Comparison of ENCODE assay signal across 13 cellular contexts in the genomic region with DNA sequence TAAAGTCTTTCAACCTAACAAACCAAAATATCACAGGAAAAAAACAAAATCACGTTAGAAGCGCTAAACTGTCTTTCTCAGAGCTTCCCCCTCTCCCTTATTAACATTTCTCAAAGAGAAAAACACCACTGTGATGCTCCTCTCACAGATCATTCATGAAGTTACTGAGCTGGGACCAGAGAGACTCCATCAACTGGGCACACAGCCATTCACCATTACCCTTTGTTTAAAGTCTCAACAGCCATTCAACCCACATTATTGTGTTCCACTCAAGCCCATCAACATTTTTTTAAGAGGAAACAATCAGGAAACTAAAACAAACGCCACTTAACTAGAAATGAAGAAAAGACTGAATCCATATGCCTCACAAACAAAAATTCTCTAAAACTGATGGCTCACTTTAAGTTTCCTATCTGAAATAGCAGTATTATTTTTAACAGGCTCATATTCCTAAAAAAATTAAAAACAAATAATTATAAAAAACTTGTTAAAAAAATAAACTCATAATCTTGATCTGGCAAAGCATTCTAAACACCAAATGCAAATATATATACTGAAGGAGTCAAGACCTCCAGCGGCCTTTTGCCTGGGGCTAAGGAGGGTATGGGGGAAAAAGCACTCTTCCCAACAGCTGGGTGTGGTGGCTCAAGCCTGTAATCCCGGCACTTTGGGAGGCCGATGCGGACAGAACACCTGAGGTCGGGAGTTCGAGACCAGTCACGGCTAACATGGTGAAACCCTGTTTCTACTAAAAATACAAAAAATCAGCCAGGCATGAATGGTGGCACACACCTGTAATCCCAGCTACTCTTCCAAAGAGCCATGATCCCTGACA. TPM values are rescaled to one million over a fixed set of nuclear protein-coding genes. Genes with fewer than 3 reads are reported as not detected.
DNase-seq lines count a peak whose midpoint lies in the region; ATAC-seq and TF ChIP-seq lines count a peak whose summit lies in the region.
"Had no signal": no experiment of that assay in that cellular context is flagged by ENCODE, and none has a peak within 500 bp of the region (broad histone marks: within the 10 kb centered on the region; RNA-seq: fewer than 3 reads in every experiment).

No MANE protein-coding gene starts in this region.

- no peak for TF ChIP-seq POLR2A in thyroid gland (IDR thresholded peaks at IDR 0.05)

- no peak overlapping the region for H2AFZ ChIP-seq in PC-9

- H3K27me3 ChIP-seq in PC-9 (ENCODE audit: insufficient read depth, low read depth) = no peaks in the 10 kb centered on the region
- no peaks in the 10 kb centered on the region for H3K27me3 ChIP-seq in thyroid gland

- no peaks in the 10 kb centered on the region for H3K9me3 ChIP-seq in PC-9 (ENCODE audit: insufficient read depth, low read depth)
- no peaks in the 10 kb centered on the region for H3K9me3 ChIP-seq in thyroid gland

- WGBS in thyroid gland, 2 donors = 38 to 46% methylated on average over 10 of the region's 10 CpGs

- H3K4me3 ChIP-seq in PC-9 (no peak overlapping the region), thyroid gland (replicated peaks in 1 of 3) (no peak overlapping the region)
- H3K4me3 ChIP-seq: lung had no signal

- intact Hi-C loops in PC-9 (cut with micrococcal nuclease; ENCODE audit: unreplicated experiment) = no loop called here
- intact Hi-C loops in thyroid gland (cut with DNase I) = no loop called here

- 0 out of 2 replicates have a peak overlapping the region, but pooled peaks have one; percentile 46 for H3K4me2 ChIP-seq in PC-9

- H3K27me3 Mint-ChIP-seq in activated naive CD8-positive, alpha-beta T cell = no peaks in the 10 kb centered on the region
- H3K27me3 Mint-ChIP-seq in activated naive CD8-positive, alpha-beta T cell treated with anti-CD3 and anti-CD28 coated beads, Interleukin-2, amount 50 U/mL, for 24 hours = no peaks in the 10 kb centered on the region

- H3K4me1 ChIP-seq in PC-9 (replicated peaks; ENCODE audit: insufficient read depth) = peaks cover 34% of the 10 kb centered on the region
- peaks cover 35 to 43% of the 10 kb centered on the region in 2 donors for H3K4me1 ChIP-seq in thyroid gland

- H3K27ac ChIP-seq in PC-9 (peak overlapping the region; percentile 63), thyroid gland (peak overlapping the region in 2 of 3 donors; percentile 19 to 54)

- peaks cover 40% of the 10 kb centered on the region for H3F3A ChIP-seq in PC-9 (ENCODE audit: insufficient read depth, low read depth)

- ATAC-seq in activated naive CD8-positive, alpha-beta T cell treated with anti-CD3 and anti-CD28 coated beads, Interleukin-2, amount 50 U/mL, for 24 hours = no peak
- no peak for ATAC-seq in HG03196 (IDR thresholded peaks at IDR 0.05; ENCODE audit: unreplicated experiment)

- H3K27ac Mint-ChIP-seq in activated naive CD8-positive, alpha-beta T cell = peak overlapping the region; percentile 77
- H3K27ac Mint-ChIP-seq in activated naive CD8-positive, alpha-beta T cell treated with anti-CD3 and anti-CD28 coated beads, Interleukin-2, amount 50 U/mL, for 24 hours = no peak overlapping the region

- peaks cover 98% of the 10 kb centered on the region for H4K20me1 ChIP-seq in PC-9 (ENCODE audit: insufficient read depth)

- H3K9me2 ChIP-seq in PC-9 (ENCODE audit: insufficient read depth) = no peaks in the 10 kb centered on the region

- H3K4me1 Mint-ChIP-seq in activated naive CD8-positive, alpha-beta T cell (ENCODE audit: low read depth) = peaks cover 59% of the 10 kb centered on the region
- peaks cover 65% of the 10 kb centered on the region for H3K4me1 Mint-ChIP-seq in activated naive CD8-positive, alpha-beta T cell treated with anti-CD3 and anti-CD28 coated beads, Interleukin-2, amount 50 U/mL, for 24 hours

- CTCF ChIA-PET in PC-9 (lab: Charles Lee) = interaction anchor here (1.1 kb wide), 1 partner anchor 14 kb away, joined by 3 read pairs; no protein-coding TSS in a partner anchor

- no TSS peak for BruUV-seq in PC-9 (replicated peaks; lab: Mats Ljungman, UMichigan)

- TF ChIP-seq CTCF in PC-9 (conservative IDR thresholded peaks at IDR 0.05) (no peak), thyroid gland (IDR thresholded peaks at IDR 0.05) (no peak)

- POLR2A ChIA-PET in PC-9 (lab: Charles Lee; ENCODE audit: unreplicated experiment) = interaction anchor here (0.7 kb wide), 1 partner anchor 148 kb away, joined by 4 read pairs; no protein-coding TSS in a partner anchor

- DNase-seq in activated naive CD8-positive, alpha-beta T cell treated with anti-CD3 and anti-CD28 coated beads, Interleukin-2, amount 50 U/mL, for 24 hours = no peak
- DNase-seq in PC-9 (no peak), hippocampal formation (lab: John Stamatoyannopoulos, UW) (peak; percentile 17 to 58), thyroid gland (peak; percentile 48 to 57), NCI-H2171 (lab: John Stamatoyannopoulos, UW) (no peak), NCI-H1694 treated with DMSO at 0.1 percent for 48 hours (lab: John Stamatoyannopoulos, UW) (no peak)
- DNase-seq: activated CD4-positive, alpha-beta T cell treated with anti-CD3 and anti-CD28 coated beads, Interleukin-2, amount 50 U/mL, for 48 hours; cortex of kidney; stimulated activated CD4-positive, alpha-beta T cell treated with anti-CD3 and anti-CD28 coated beads, Interleukin-4, amount 100 ng/mL, for 4 hours had no signal

- peaks cover 100% of the 10 kb centered on the region for H3K79me2 ChIP-seq in PC-9 (ENCODE audit: low read depth)

- peak overlapping the region; percentile 47 for H3K4me3 Mint-ChIP-seq in activated naive CD8-positive, alpha-beta T cell
- H3K4me3 Mint-ChIP-seq in activated naive CD8-positive, alpha-beta T cell treated with anti-CD3 and anti-CD28 coated beads, Interleukin-2, amount 50 U/mL, for 24 hours = no peak overlapping the region

- H3K36me3 ChIP-seq in PC-9 (ENCODE audit: low read depth) = 0 out of 2 replicates have a peak, but pooled peaks cover 5% of the 10 kb centered on the region
- H3K36me3 ChIP-seq in thyroid gland = no peaks in the 10 kb centered on the region

- H3K9me3 Mint-ChIP-seq in activated naive CD8-positive, alpha-beta T cell (ENCODE audit: low read depth) = no peaks in the 10 kb centered on the region
- no peaks in the 10 kb centered on the region for H3K9me3 Mint-ChIP-seq in activated naive CD8-positive, alpha-beta T cell treated with anti-CD3 and anti-CD28 coated beads, Interleukin-2, amount 50 U/mL, for 24 hours

- H3K36me3 Mint-ChIP-seq in activated naive CD8-positive, alpha-beta T cell = peaks cover 3% of the 10 kb centered on the region
- peaks cover 28% of the 10 kb centered on the region for H3K36me3 Mint-ChIP-seq in activated naive CD8-positive, alpha-beta T cell treated with anti-CD3 and anti-CD28 coated beads, Interleukin-2, amount 50 U/mL, for 24 hours (ENCODE audit: low read depth)

RNA-seq across cellular contexts. Expression of a gene that starts 14.0 kb away (rescaled TPM):
- total RNA-seq in PC-9 (2021) (115 and 165 TPM in 2 replicates), thyroid gland (100 to 1,000 TPM in 3 of 4 donors, 10 to 100 TPM in 1; 87.3 to 144 (median 111) TPM)

RNA-seq across cellular contexts. Expression of a gene that starts 26.4 kb away (rescaled TPM):
- total RNA-seq in PC-9 (2021) (74.8 and 79.0 TPM in 2 replicates), thyroid gland (100 to 1,000 TPM in 3 of 4 donors, 10 to 100 TPM in 1; 93.9 to 149 (median 125) TPM)

RNA-seq across cellular contexts. Expression of a gene that starts 39.8 kb away (rescaled TPM):
- total RNA-seq in PC-9 (2021) = 20.2 and 20.3 TPM in 2 replicates
- total RNA-seq in thyroid gland = 10 to 100 TPM; 22.8 to 34.5 (median 30.7) TPM

RNA-seq across cellular contexts. Expression of a gene that starts 39.9 kb away (rescaled TPM):
- total RNA-seq in PC-9 (2021) (119 and 140 TPM in 2 replicates), thyroid gland (10 to 100 TPM; 42.6 to 84.3 (median 81.2) TPM)

RNA-seq across cellular contexts. Expression of a gene that starts 47.5 kb away (rescaled TPM):
- total RNA-seq in PC-9 (2021) (not detected in 2 replicates), thyroid gland (1 to 10 TPM in 3 of 4 donors, under 1 TPM in 1; 0.83 to 3.1 (median 1.4) TPM)
- total RNA-seq: NCI-H460 had no signal

Comparison
In these comparisons a context has a peak if more than half of its experiments do, and no peak if none do; other contexts are left out.
1. DNase-seq: peak in hippocampal formation (2 of 2) and thyroid gland (2 of 2); none in activated naive CD8-positive, alpha-beta T cell treated with anti-CD3 and anti-CD28 coated beads, Interleukin-2, amount 50 U/mL, for 24 hours (single experiment), PC-9 (0 of 2), NCI-H2171 (single experiment) and NCI-H1694 treated with DMSO at 0.1 percent for 48 hours (single experiment).